1 cellular context compared by ENCODE assay signal in the genomic region with DNA sequence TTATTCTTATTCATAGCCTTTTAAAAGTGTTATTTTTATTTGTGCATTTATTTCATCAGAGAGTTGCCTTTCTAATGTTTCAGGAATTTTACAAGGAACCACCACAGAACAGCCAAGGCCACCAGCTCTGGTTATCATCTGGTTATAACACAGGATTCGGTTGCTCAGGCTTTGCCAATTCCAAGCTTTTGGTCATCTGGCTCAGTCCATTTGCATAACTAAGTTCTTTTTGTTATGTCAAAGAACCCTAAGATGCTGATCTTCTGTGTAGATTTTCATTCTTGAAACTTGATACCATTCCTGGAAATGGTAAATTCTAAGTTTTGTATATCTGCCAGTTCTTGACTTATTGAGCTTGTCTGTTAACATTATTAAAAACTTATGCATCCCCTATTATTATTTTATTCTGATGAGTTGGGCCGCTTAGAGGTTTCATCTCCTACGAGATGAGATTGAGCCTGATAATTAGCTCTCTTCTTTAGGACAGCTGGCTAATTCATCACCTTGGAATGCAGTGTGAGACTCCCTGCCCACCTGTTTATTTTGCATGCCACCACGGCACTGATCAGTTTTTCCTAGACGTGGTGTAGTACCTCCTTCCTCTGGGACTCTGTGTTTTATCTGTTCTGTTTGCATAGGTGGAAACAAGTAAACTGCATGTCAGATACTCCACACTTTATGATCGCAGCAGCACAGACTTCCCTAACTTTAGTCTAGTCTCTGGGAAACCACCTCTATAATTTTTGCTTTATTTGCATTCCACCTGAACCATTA.
TF ChIP-seq lines count a peak whose summit lies in the region.

No MANE protein-coding gene starts in this region.

TF ChIP-seq in WTC11, 78 proteins besides CTCF, POLR2A, EP300 and RAD21:
- TF ChIP-seq FOXK1 (CRISPR knock-in tag; IDR thresholded peaks at IDR 0.05) = 0 out of 2 replicates have a peak, but pooled peaks have one; percentile 39
- TF ChIP-seq STAT6 (CRISPR knock-in tag; conservative IDR thresholded peaks at IDR 0.05; ENCODE audit: low read depth) = no peak
